ENCODE assay signal across 10 cellular contexts in the genomic region with DNA sequence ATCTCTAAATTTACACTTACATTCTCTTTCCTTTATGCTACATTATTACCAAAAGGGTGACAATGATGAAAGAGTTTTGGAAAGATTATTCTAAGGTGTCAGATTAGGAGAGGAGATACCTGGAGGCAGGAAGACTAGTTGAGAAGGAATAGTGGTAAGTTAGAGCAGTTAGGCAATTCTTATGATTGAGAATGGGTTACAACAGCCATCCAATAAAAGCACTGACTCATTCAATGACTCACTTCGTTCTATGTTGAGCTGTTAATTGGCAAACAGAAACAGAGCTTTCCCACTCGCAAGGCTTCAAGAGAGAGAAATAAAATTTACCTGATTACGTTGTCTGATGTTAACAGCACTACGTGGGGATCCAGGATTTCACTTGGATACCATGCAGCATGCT. TPM values are rescaled to one million over a fixed set of nuclear protein-coding genes. Genes with fewer than 3 reads are reported as not detected.
DNase-seq lines count a peak whose midpoint lies in the region; ATAC-seq and TF ChIP-seq lines count a peak whose summit lies in the region.
"Had no signal": no experiment of that assay in that cellular context is flagged by ENCODE, and none has a peak within 500 bp of the region (broad histone marks: within the 10 kb centered on the region; RNA-seq: fewer than 3 reads in every experiment).

No MANE protein-coding gene starts in this region.

- H3K27ac ChIP-seq in GM23248: peak overlapping the region; percentile 86
- H3K27ac ChIP-seq in skeletal muscle tissue (ENCODE audit: low read depth, low read length): peak overlapping the region; percentile 28
- H3K27ac ChIP-seq: pancreas had no signal

- H3K4me1 Mint-ChIP-seq in activated T-helper 1 cell treated with anti-CD3 and anti-CD28 coated beads, Interleukin-12 subunit alpha, Interleukin-12 subunit beta, Interleukin-2, Interleukin-4 antibody, amounts not matched to agents 30 ng/mL and 10 ng/mL and 1 ng/mL, durations not matched to agents 14 hours and 24 hours and 36 hours (ENCODE audit: low read depth): peaks cover 50% of the 10 kb centered on the region

- H3K9me3 Mint-ChIP-seq in activated T-helper 1 cell treated with anti-CD3 and anti-CD28 coated beads, Interleukin-12 subunit alpha, Interleukin-12 subunit beta, Interleukin-2, Interleukin-4 antibody, amounts not matched to agents 30 ng/mL and 10 ng/mL and 1 ng/mL, durations not matched to agents 14 hours and 24 hours and 36 hours: no peaks in the 10 kb centered on the region

- H3K4me2 ChIP-seq in GM23248 (ENCODE audit: unreplicated experiment): peak overlapping the region; percentile 59

- H3K27me3 ChIP-seq in GM23248 (replicated peaks; ENCODE audit: insufficient read depth) (no peaks in the 10 kb centered on the region), skeletal muscle tissue (ENCODE audit: control insufficient read depth in 3 of 3, insufficient read depth in 3 of 3, low read length in 3 of 3) (no peaks in the 10 kb centered on the region)
- H3K27me3 ChIP-seq: pancreas had no signal

- H3K4me3 Mint-ChIP-seq in activated T-helper 1 cell treated with anti-CD3 and anti-CD28 coated beads, Interleukin-12 subunit alpha, Interleukin-12 subunit beta, Interleukin-2, Interleukin-4 antibody, amounts not matched to agents 30 ng/mL and 10 ng/mL and 1 ng/mL, durations not matched to agents 14 hours and 24 hours and 36 hours: no peak overlapping the region

- peak; percentile 95 for DNase-seq in GM23248
- peak; percentile 43 for DNase-seq in OCI-M1 (lab: John Stamatoyannopoulos, UW)
- DNase-seq in epithelial cell of proximal tubule (ENCODE audit: low read depth): peak; percentile 75
- no peak for DNase-seq in activated T-helper 1 cell treated with anti-CD3 and anti-CD28 coated beads, Interleukin-12 subunit alpha, Interleukin-12 subunit beta, Interleukin-2, Interleukin-4 antibody, amounts not matched to agents 30 ng/mL and 10 ng/mL and 1 ng/mL, durations not matched to agents 14 hours and 24 hours and 36 hours (ENCODE audit: low spot score)
- no peak for DNase-seq in NCI-H1417 treated with DMSO at 0.1 percent for 48 hours (lab: John Stamatoyannopoulos, UW)
- no peak for DNase-seq in D341Med (ENCODE audit: low spot score)
- DNase-seq: NCI-H446 treated with DMSO at 0.1 percent for 48 hours, pancreas had no signal

- no peak overlapping the region for H2AFZ ChIP-seq in GM23248

- no peaks in the 10 kb centered on the region for H3K27me3 Mint-ChIP-seq in activated T-helper 1 cell treated with anti-CD3 and anti-CD28 coated beads, Interleukin-12 subunit alpha, Interleukin-12 subunit beta, Interleukin-2, Interleukin-4 antibody, amounts not matched to agents 30 ng/mL and 10 ng/mL and 1 ng/mL, durations not matched to agents 14 hours and 24 hours and 36 hours (ENCODE audit: insufficient read depth)

- H3K9me2 ChIP-seq in GM23248 (ENCODE audit: insufficient read depth): no peaks in the 10 kb centered on the region

- TF ChIP-seq CTCF in epithelial cell of proximal tubule (conservative IDR thresholded peaks at IDR 0.05; ENCODE audit: low read depth, low read length): no peak

- H3K36me3 Mint-ChIP-seq in activated T-helper 1 cell treated with anti-CD3 and anti-CD28 coated beads, Interleukin-12 subunit alpha, Interleukin-12 subunit beta, Interleukin-2, Interleukin-4 antibody, amounts not matched to agents 30 ng/mL and 10 ng/mL and 1 ng/mL, durations not matched to agents 14 hours and 24 hours and 36 hours (ENCODE audit: low read depth): peaks cover 42% of the 10 kb centered on the region

- H3K79me2 ChIP-seq in GM23248 (ENCODE audit: insufficient read depth): peaks cover 72% of the 10 kb centered on the region

- peaks cover 43% of the 10 kb centered on the region for H3K36me3 ChIP-seq in GM23248 (ENCODE audit: low read depth)
- H3K36me3 ChIP-seq in skeletal muscle tissue (ENCODE audit: control insufficient read depth in 3 of 3, insufficient read depth in 3 of 3, low read length in 3 of 3): peaks cover 23 to 46% (median 42%) of the 10 kb centered on the region in 3 donors

- in situ Hi-C loops in GM23248 (cut with MboI): no loop called here

- no peak for ATAC-seq in HG02852 (IDR thresholded peaks at IDR 0.05; ENCODE audit: unreplicated experiment)

- no peaks in the 10 kb centered on the region for H4K20me1 ChIP-seq in GM23248 (ENCODE audit: insufficient read depth)

- H3F3A ChIP-seq in GM23248 (ENCODE audit: insufficient read depth): peaks cover 27% of the 10 kb centered on the region

- 8 to 13% methylated on average over 4 of the region's 4 CpGs for WGBS in GM23248 (ENCODE audit: low coverage in 1 of 2, low lambda C conversion rate in 2 of 2, missing lambda C conversion rate in 2 of 2), 2 experiments

- H3K27ac Mint-ChIP-seq in activated T-helper 1 cell treated with anti-CD3 and anti-CD28 coated beads, Interleukin-12 subunit alpha, Interleukin-12 subunit beta, Interleukin-2, Interleukin-4 antibody, amounts not matched to agents 30 ng/mL and 10 ng/mL and 1 ng/mL, durations not matched to agents 14 hours and 24 hours and 36 hours: no peak overlapping the region

- intact Hi-C loops in activated T-helper 1 cell treated with anti-CD3 and anti-CD28 coated beads, Interleukin-12 subunit alpha, Interleukin-12 subunit beta, Interleukin-2, Interleukin-4 antibody, amounts not matched to agents 30 ng/mL and 10 ng/mL and 1 ng/mL, durations not matched to agents 14 hours and 24 hours and 36 hours (cut with micrococcal nuclease): loop anchor here (10.0 kb wide), 1 partner anchor 219 kb away; the partner anchor contains the start of gene ZNF594

- H3K9me3 ChIP-seq in GM23248 (ENCODE audit: low read depth): no peaks in the 10 kb centered on the region
- no peaks in the 10 kb centered on the region for H3K9me3 ChIP-seq in skeletal muscle tissue (ENCODE audit: control insufficient read depth in 3 of 3, low read length in 3 of 3)
- H3K9me3 ChIP-seq: pancreas had no signal

- H3K4me3 ChIP-seq in GM23248 (peak overlapping the region; percentile 40), epithelial cell of proximal tubule (ENCODE audit: low read depth, low read length) (no peak overlapping the region), skeletal muscle tissue (ENCODE audit: low read length in 3 of 3) (no peak overlapping the region)
- H3K4me3 ChIP-seq: pancreas had no signal

- H3K9ac ChIP-seq in GM23248 (peak overlapping the region; percentile 58), skeletal muscle tissue (ENCODE audit: low read depth in 1 of 3, low read length in 3 of 3) (no peak overlapping the region)

- H3K4me1 ChIP-seq in GM23248 (ENCODE audit: insufficient read depth) (peaks cover 24% of the 10 kb centered on the region), skeletal muscle tissue (ENCODE audit: control insufficient read depth in 3 of 3, insufficient read depth in 3 of 3, low read length in 3 of 3) (peaks cover 16 to 18% (median 17%) of the 10 kb centered on the region in 3 donors)

RNA-seq across cellular contexts. Expression of gene NUP88, which starts 5.8 kb away (rescaled TPM):
- 42.9 and 50.6 TPM in 2 replicates for total RNA-seq in GM23248 (2014; rRNA removed; shearing (Covaris generic))
- 42.9 and 52.6 TPM in 2 replicates for polyA plus RNA-seq in GM23248 (2016; fragmentation: Nextera tagmentation; extraction: Ambion mirVana)
- total RNA-seq in epithelial cell of proximal tubule (108 and 166 TPM in 2 replicates), skeletal muscle tissue (46.4 TPM)
- total RNA-seq in activated T-helper 1 cell treated with anti-CD3 and anti-CD28 coated beads, Interleukin-12 subunit alpha, Interleukin-12 subunit beta, Interleukin-2, Interleukin-4 antibody, amounts not matched to agents 30 ng/mL and 10 ng/mL and 1 ng/mL, durations not matched to agents 14 hours and 24 hours and 36 hours: 165 and 170 TPM in 2 replicates

RNA-seq across cellular contexts. Expression of gene RPAIN, which starts 6.3 kb away (rescaled TPM):
- 9.0 and 15.7 TPM in 2 replicates for total RNA-seq in GM23248 (2014; rRNA removed; shearing (Covaris generic))
- polyA plus RNA-seq in GM23248 (2016; fragmentation: Nextera tagmentation; extraction: Ambion mirVana): 21.4 and 22.0 TPM in 2 replicates
- total RNA-seq in epithelial cell of proximal tubule (25.2 and 53.9 TPM in 2 replicates), skeletal muscle tissue (32.4 TPM)
- total RNA-seq in activated T-helper 1 cell treated with anti-CD3 and anti-CD28 coated beads, Interleukin-12 subunit alpha, Interleukin-12 subunit beta, Interleukin-2, Interleukin-4 antibody, amounts not matched to agents 30 ng/mL and 10 ng/mL and 1 ng/mL, durations not matched to agents 14 hours and 24 hours and 36 hours: 61.0 and 67.0 TPM in 2 replicates

RNA-seq across cellular contexts. Expression of gene C1QBP, which starts 25.3 kb away (rescaled TPM):
- 119 and 131 TPM in 2 replicates for total RNA-seq in GM23248 (2014; rRNA removed; shearing (Covaris generic))
- polyA plus RNA-seq in GM23248 (2016; fragmentation: Nextera tagmentation; extraction: Ambion mirVana): 235 and 241 TPM in 2 replicates
- total RNA-seq in epithelial cell of proximal tubule (259 and 408 TPM in 2 replicates), skeletal muscle tissue (142 TPM)
- total RNA-seq in activated T-helper 1 cell treated with anti-CD3 and anti-CD28 coated beads, Interleukin-12 subunit alpha, Interleukin-12 subunit beta, Interleukin-2, Interleukin-4 antibody, amounts not matched to agents 30 ng/mL and 10 ng/mL and 1 ng/mL, durations not matched to agents 14 hours and 24 hours and 36 hours: 410 and 413 TPM in 2 replicates

RNA-seq across cellular contexts. Expression of gene DHX33, which starts 55.1 kb away (rescaled TPM):
- total RNA-seq in GM23248 (2014; rRNA removed; shearing (Covaris generic)): 4.4 and 6.3 TPM in 2 replicates
- 2.2 and 3.0 TPM in 2 replicates for polyA plus RNA-seq in GM23248 (2016; fragmentation: Nextera tagmentation; extraction: Ambion mirVana)
- total RNA-seq in epithelial cell of proximal tubule (8.9 and 10.9 TPM in 2 replicates), skeletal muscle tissue (7.3 TPM)
- 38.0 and 41.8 TPM in 2 replicates for total RNA-seq in activated T-helper 1 cell treated with anti-CD3 and anti-CD28 coated beads, Interleukin-12 subunit alpha, Interleukin-12 subunit beta, Interleukin-2, Interleukin-4 antibody, amounts not matched to agents 30 ng/mL and 10 ng/mL and 1 ng/mL, durations not matched to agents 14 hours and 24 hours and 36 hours

Comparison
In these comparisons a context has a peak if more than half of its experiments do, and no peak if none do; other contexts are left out.
1. DNase-seq: peak in GM23248 (single experiment), OCI-M1 (single experiment) and epithelial cell of proximal tubule (single experiment); none in activated T-helper 1 cell treated with anti-CD3 and anti-CD28 coated beads, Interleukin-12 subunit alpha, Interleukin-12 subunit beta, Interleukin-2, Interleukin-4 antibody, amounts not matched to agents 30 ng/mL and 10 ng/mL and 1 ng/mL, durations not matched to agents 14 hours and 24 hours and 36 hours (single experiment), NCI-H1417 treated with DMSO at 0.1 percent for 48 hours (single experiment) and D341Med (single experiment).